ENCODE assay signal across 8 cellular contexts in the genomic region with DNA sequence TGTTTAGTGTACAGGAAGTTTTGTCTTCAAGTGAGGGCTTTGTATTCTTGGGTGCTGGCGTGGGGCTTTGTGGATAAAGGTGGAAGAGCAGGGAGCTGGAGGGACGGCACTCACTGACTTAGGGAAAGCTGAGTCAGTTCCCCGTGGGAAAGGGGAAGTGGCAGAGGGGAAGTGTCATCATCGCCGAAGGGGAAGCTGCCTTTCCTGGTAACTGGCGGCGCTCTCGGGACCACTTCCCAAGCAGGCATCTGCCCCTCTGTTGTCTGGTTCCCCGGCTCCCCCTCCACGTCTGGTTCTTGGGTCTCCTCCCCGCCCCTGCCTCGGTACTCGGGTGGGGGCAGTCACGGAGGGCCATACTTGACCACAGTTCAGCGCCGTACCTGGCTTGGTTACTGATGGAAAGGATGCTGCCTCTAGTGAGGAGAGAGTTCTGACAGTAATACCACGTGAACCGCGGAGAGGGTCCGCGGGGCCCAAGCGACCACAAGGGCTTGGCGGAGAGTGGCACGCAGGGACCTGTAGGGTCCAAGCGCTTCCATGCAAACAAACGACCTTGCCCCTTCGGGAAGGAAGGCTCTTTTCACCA. TPM values are rescaled to one million over a fixed set of nuclear protein-coding genes. Genes with fewer than 3 reads are reported as not detected.
DNase-seq lines count a peak whose midpoint lies in the region; ATAC-seq, FAIRE-seq and TF ChIP-seq lines count a peak whose summit lies in the region.

No MANE protein-coding gene starts in this region.

- H2AFZ ChIP-seq in HCT116 (ENCODE audit: low read depth, low read length, poor library complexity, severe bottlenecking), result no peak overlapping the region

- H3K4me3 Mint-ChIP-seq in Calu3 (ENCODE audit: low read depth, unreplicated experiment), result peak overlapping the region; percentile 96

- H3K4me3 ChIP-seq in HCT116 (replicated peaks in 1 of 2; ENCODE audit: low read depth in 1 of 2, low read length in 2 of 2) (peak overlapping the region; percentile 92 to 94), SJSA1 (peak overlapping the region; percentile 51), bronchial epithelial cell (ENCODE audit: low read depth, low read length) (peak overlapping the region; percentile 67), skin epidermis (peak overlapping the region; percentile 54 to 79 (median 71))

- BruUV-seq in Calu3 (replicated peaks; lab: Mats Ljungman, UMichigan) (TSS peak; percentile 40), HCT116 (replicated peaks; lab: Mats Ljungman, UMichigan) (TSS peak; percentile 7)

- H3K4me1 ChIP-seq in HCT116 (ENCODE audit: control insufficient read depth in 1 of 2, insufficient read depth in 2 of 2, low read length in 2 of 2), result peaks cover 34 to 47% of the 10 kb centered on the region in 2 experiments
- peaks cover 29% of the 10 kb centered on the region for H3K4me1 ChIP-seq in SJSA1 (replicated peaks)

- no peaks in the 10 kb centered on the region for H3K27me3 ChIP-seq in HCT116 (ENCODE audit: insufficient read depth, low read length)
- H3K27me3 ChIP-seq in SJSA1 (replicated peaks), result no peaks in the 10 kb centered on the region
- no peaks in the 10 kb centered on the region for H3K27me3 ChIP-seq in bronchial epithelial cell (ENCODE audit: control insufficient read depth, insufficient read depth, low read length)

- peak overlapping the region; percentile 99 for H3K9ac ChIP-seq in HCT116 (ENCODE audit: low read length)

- RAD21 ChIA-PET in HCT116 (lab: Charles Lee; ENCODE audit: low non-redundant PET in 1 of 2, low total read pairs in 2 of 2, uncharacterized antibody in 2 of 2, unreplicated experiment in 2 of 2), result interaction anchor here in 1 of 2 experiments (1.9 kb wide), 1 partner anchor 18 kb away, joined by 4 read pairs; no protein-coding TSS in a partner anchor

- H3K36me3 Mint-ChIP-seq in Calu3 (ENCODE audit: insufficient read depth, unreplicated experiment), result peaks cover 85% of the 10 kb centered on the region

- H3K27me3 Mint-ChIP-seq in Calu3 (ENCODE audit: unreplicated experiment), result no peaks in the 10 kb centered on the region

- peak overlapping the region; percentile 99 for H3K4me2 ChIP-seq in HCT116 (ENCODE audit: low read length)

- no peaks in the 10 kb centered on the region for H3K9me2 ChIP-seq in HCT116 (ENCODE audit: insufficient read depth)

- H4K20me1 ChIP-seq in HCT116 (ENCODE audit: insufficient read depth), result no peaks in the 10 kb centered on the region

- no peak for TF ChIP-seq POLR2A in HCT116 (IDR thresholded peaks at IDR 0.05; ENCODE audit: borderline replicate concordance, extremely low read depth, insufficient read depth, insufficient read length)

- H3K9me3 ChIP-seq in HCT116 (ENCODE audit: control insufficient read depth in 1 of 2, insufficient read depth in 1 of 2, low read depth in 1 of 2, low read length in 2 of 2) (no peaks in the 10 kb centered on the region), SJSA1 (replicated peaks) (no peaks in the 10 kb centered on the region)

- peaks cover 0 to 15% of the 10 kb centered on the region in 2 experiments; a peak in 3 of 4 replicates for H3K36me3 ChIP-seq in HCT116 (ENCODE audit: control insufficient read depth in 1 of 2, insufficient read depth in 2 of 2, low read length in 2 of 2)
- H3K36me3 ChIP-seq in SJSA1, result peaks cover 11% of the 10 kb centered on the region
- peaks cover 30% of the 10 kb centered on the region for H3K36me3 ChIP-seq in bronchial epithelial cell (ENCODE audit: control insufficient read depth, insufficient read depth, low read length)

- no peak for FAIRE-seq in bronchial epithelial cell (lab: Jason Lieb, UNC)

- H3K4me1 Mint-ChIP-seq in Calu3 (ENCODE audit: low read depth, unreplicated experiment), result peaks cover 33% of the 10 kb centered on the region

- ATAC-seq in HCT116, result no peak
- no peak for ATAC-seq in HG02885 (IDR thresholded peaks at IDR 0.05; ENCODE audit: poor library complexity, unreplicated experiment)

- DNase-seq in Calu3 (no peak), HCT116 (ENCODE audit: low read depth, low spot score) (no peak), SJSA1 (ENCODE audit: low read depth in 1 of 2, low spot score in 2 of 2) (peak in 1 of 2 experiments; percentile 60), bronchial epithelial cell (ENCODE audit: low read depth) (peak; percentile 94), iris pigment epithelial cell (ENCODE audit: low read depth) (peak; percentile 91), cerebellar nuclear complex (lab: John Stamatoyannopoulos, UW) (no peak)

- peak overlapping the region; percentile 97 for H3K27ac Mint-ChIP-seq in Calu3 (ENCODE audit: unreplicated experiment)

- CTCF ChIA-PET in Calu3 (lab: Charles Lee), result interaction anchor here (1.6 to 1.8 kb wide), 2 partner anchors 8 to 99 kb away, joined by 4 to 7 read pairs; no protein-coding TSS in a partner anchor
- CTCF ChIA-PET in HCT116 (lab: Charles Lee), result interaction anchor here (0.9 to 2.5 kb wide), 3 partner anchors 18 to 251 kb away, joined by 3 to 8 read pairs (median 3); no protein-coding TSS in a partner anchor

- intact Hi-C loops in Calu3 (cut with micrococcal nuclease; ENCODE audit: unreplicated experiment), result loop anchor here (2.0 kb wide), 1 partner anchor 14 kb away; a partner anchor contains a TSS
- intact Hi-C loops in HCT116 (cut with micrococcal nuclease), result loop anchor here (1.0 to 5.0 kb wide), 2 partner anchors 8 to 101 kb away; no protein-coding TSS in a partner anchor

- no peak for TF ChIP-seq RAD21 in HCT116 (IDR thresholded peaks at IDR 0.05; ENCODE audit: low read depth)

- H3K27ac ChIP-seq in HCT116 (ENCODE audit: low read depth, low read length), result peak overlapping the region; percentile 97
- H3K27ac ChIP-seq in SJSA1, result peak overlapping the region; percentile 97
- peak overlapping the region; percentile 85 to 100 (median 98) for H3K27ac ChIP-seq in skin epidermis

- POLR2A ChIA-PET in HCT116 (lab: Charles Lee), result interaction anchor here (0.8 to 3.7 kb wide), 5 partner anchors 8 to 156 kb away, joined by 3 to 45 read pairs (median 7); a partner anchor contains a TSS

- TF ChIP-seq CTCF in Calu3 (IDR thresholded peaks at IDR 0.05; ENCODE audit: unreplicated experiment) (no peak), HCT116 (IDR thresholded peaks at IDR 0.05 in 2 of 3, conservative IDR thresholded peaks at IDR 0.05 in 1 of 3; ENCODE audit: borderline replicate concordance in 1 of 3, insufficient read depth in 1 of 3, low read depth in 2 of 3, low read length in 2 of 3) (no peak), bronchial epithelial cell (IDR thresholded peaks at IDR 0.05; ENCODE audit: insufficient read depth, low read length, severe bottlenecking) (peak; percentile 7)

- no peaks in the 10 kb centered on the region for H3K9me3 Mint-ChIP-seq in Calu3 (ENCODE audit: low read depth, unreplicated experiment)

- H3K79me2 ChIP-seq in HCT116 (ENCODE audit: insufficient read depth, low read length), result peaks cover 60% of the 10 kb centered on the region

TF ChIP-seq in HCT116, 20 proteins besides CTCF, POLR2A, EP300 and RAD21:
- TF ChIP-seq JUND (IDR thresholded peaks at IDR 0.05) (no peak), POLR2AphosphoS5 (IDR thresholded peaks at IDR 0.05; ENCODE audit: low read depth, low read length) (peak; percentile 49)

RNA-seq across cellular contexts. Expression of a gene that starts 9.0 kb away (rescaled TPM):
- total RNA-seq in Calu3 (2022) (29.0 and 37.3 TPM in 2 replicates), HCT116 (2021; ENCODE audit: unreplicated experiment) (42.1 TPM), bronchial epithelial cell (2.9 and 6.0 TPM in 2 replicates)
- polyA plus RNA-seq in HCT116 (2012), result 21.0 and 26.5 TPM in 2 replicates
- total RNA-seq in SJSA1 (2014; rRNA removed; shearing (Covaris generic)), result 0.34 and 0.85 TPM in 2 replicates

RNA-seq across cellular contexts. Expression of a gene that starts 11.8 kb away (rescaled TPM):
- total RNA-seq in Calu3 (2022) (2.9 and 3.6 TPM in 2 replicates), HCT116 (2021; ENCODE audit: unreplicated experiment) (2.8 TPM), bronchial epithelial cell (0.64 TPM in 1 of 2 replicates, not detected in the other)
- 0.82 and 1.8 TPM in 2 replicates for polyA plus RNA-seq in HCT116 (2012)
- not detected in 2 replicates for total RNA-seq in SJSA1 (2014; rRNA removed; shearing (Covaris generic))

RNA-seq across cellular contexts. Expression of a gene that starts 14.3 kb away (rescaled TPM):
- total RNA-seq in Calu3 (2022) (36.3 and 36.6 TPM in 2 replicates), HCT116 (2021; ENCODE audit: unreplicated experiment) (103 TPM), bronchial epithelial cell (36.6 and 47.5 TPM in 2 replicates)
- polyA plus RNA-seq in HCT116 (2012), result 148 and 157 TPM in 2 replicates
- total RNA-seq in SJSA1 (2014; rRNA removed; shearing (Covaris generic)), result 90.7 and 148 TPM in 2 replicates

RNA-seq across cellular contexts. Expression of a gene that starts 14.8 kb away (rescaled TPM):
- 8.0 and 8.4 TPM in 2 replicates for total RNA-seq in Calu3 (2022)
- total RNA-seq in HCT116 (2021; ENCODE audit: unreplicated experiment), result 21.5 TPM
- 16.0 and 17.9 TPM in 2 replicates for polyA plus RNA-seq in HCT116 (2012)
- total RNA-seq in SJSA1 (2014; rRNA removed; shearing (Covaris generic)), result 2.6 and 2.8 TPM in 2 replicates
- total RNA-seq in bronchial epithelial cell, result 6.5 and 9.0 TPM in 2 replicates

RNA-seq across cellular contexts. Expression of a gene that starts 45.5 kb away (rescaled TPM):
- total RNA-seq in Calu3 (2022) (108 and 116 TPM in 2 replicates), HCT116 (2021; ENCODE audit: unreplicated experiment) (54.8 TPM), bronchial epithelial cell (41.3 and 98.2 TPM in 2 replicates)
- polyA plus RNA-seq in HCT116 (2012), result 54.9 and 63.8 TPM in 2 replicates
- 58.3 and 101 TPM in 2 replicates for total RNA-seq in SJSA1 (2014; rRNA removed; shearing (Covaris generic))

Comparison
In these comparisons a context has a peak if more than half of its experiments do, and no peak if none do; other contexts are left out.
1. DNase-seq: peak in bronchial epithelial cell (single experiment) and iris pigment epithelial cell (single experiment); none in Calu3 (single experiment), HCT116 (single experiment) and cerebellar nuclear complex (0 of 2).
2. Peak in every context shown above with its lines, with median percentiles within 50 percentile points of each other: H3K27ac ChIP-seq and H3K4me3 ChIP-seq.